22 cellular contexts compared by ENCODE assay signal in genomic region chr12:108295631-108296030, GRCh38. TPM values are rescaled to one million over a fixed set of nuclear protein-coding genes. Genes with fewer than 3 reads are reported as not detected.
"Had no signal": no experiment of that assay in that cellular context is flagged by ENCODE, and none has a peak within 500 bp of the region (broad histone marks: within the 10 kb centered on the region; RNA-seq: fewer than 3 reads in every experiment).

No MANE protein-coding gene starts in this region.

- DNase-seq: activated CD4-positive, alpha-beta T cell treated with anti-CD3 and anti-CD28 coated beads, Interleukin-2, amount 50 U/mL, for 48 hours; activated effector memory CD4-positive, alpha-beta T cell treated with Interleukin-2 at 50 U/mL for 16 hours; activated T-cell treated with anti-CD3 and anti-CD28 coated beads, Interleukin-2, amount 50 U/mL, for 4 hours; foreskin melanocyte; heart right ventricle; islet precursor cell; naive thymus-derived CD8-positive, alpha-beta T cell; ovary; stimulated activated CD4-positive, alpha-beta T cell treated with anti-CD3 and anti-CD28 coated beads, Interleukin-4, amount 100 ng/mL, for 24 hours; stimulated activated CD8-positive, alpha-beta memory T cell treated with anti-CD3 and anti-CD28 coated beads, Interleukin-4, amount 100 ng/mL, for 48 hours; stimulated activated naive CD4-positive, alpha-beta T cell treated with Interleukin-2 at 50 U/mL for 16 hours; WERI-Rb-1 had no signal

- H3K4me1 ChIP-seq: adrenal gland had no signal

- ATAC-seq: activated T-cell treated with anti-CD3 and anti-CD28 coated beads, Interleukin-2, amount 50 U/mL, for 4 hours; left lobe of liver; naive thymus-derived CD8-positive, alpha-beta T cell had no signal

- H3K4me3 Mint-ChIP-seq: activated naive CD4-positive, alpha-beta T cell treated with anti-CD3 and anti-CD28 coated beads, Interleukin-2, amount 50 U/mL, for 24 hours; activated T-cell treated with anti-CD3 and anti-CD28 coated beads, Interleukin-2, amount 50 U/mL, for 4 hours; memory B cell; naive thymus-derived CD8-positive, alpha-beta T cell; T-helper 1 cell treated with Interleukin-12 subunit alpha and Interleukin-12 subunit beta and Interleukin-4 antibody, amounts not matched to agents 30 μg/mL and 1 μg/mL, for 36 hours; type B pancreatic cell had no signal

- H3K27ac ChIP-seq: cardiac muscle cell, ovary, suprapubic skin, WERI-Rb-1 had no signal

- H3K36me3 ChIP-seq: adrenal gland, cardiac muscle cell, ovary, suprapubic skin, WERI-Rb-1 had no signal

- H3K27me3 Mint-ChIP-seq: activated naive CD4-positive, alpha-beta T cell treated with anti-CD3 and anti-CD28 coated beads, Interleukin-2, amount 50 U/mL, for 24 hours had no signal

- H3K4me3 ChIP-seq: adrenal gland, cardiac muscle cell, heart right ventricle, ovary, skin epidermis, suprapubic skin had no signal

- H3K36me3 Mint-ChIP-seq: activated naive CD4-positive, alpha-beta T cell treated with anti-CD3 and anti-CD28 coated beads, Interleukin-2, amount 50 U/mL, for 24 hours; memory B cell; naive thymus-derived CD8-positive, alpha-beta T cell; type B pancreatic cell had no signal

- H3K27ac Mint-ChIP-seq: activated naive CD4-positive, alpha-beta T cell treated with anti-CD3 and anti-CD28 coated beads, Interleukin-2, amount 50 U/mL, for 24 hours; memory B cell; T-helper 1 cell treated with Interleukin-12 subunit alpha and Interleukin-12 subunit beta and Interleukin-4 antibody, amounts not matched to agents 30 μg/mL and 1 μg/mL, for 36 hours; type B pancreatic cell had no signal

- H3K9me3 Mint-ChIP-seq: activated naive CD4-positive, alpha-beta T cell treated with anti-CD3 and anti-CD28 coated beads, Interleukin-2, amount 50 U/mL, for 24 hours; activated T-cell treated with anti-CD3 and anti-CD28 coated beads, Interleukin-2, amount 50 U/mL, for 4 hours; T-helper 1 cell treated with Interleukin-12 subunit alpha and Interleukin-12 subunit beta and Interleukin-4 antibody, amounts not matched to agents 30 μg/mL and 1 μg/mL, for 36 hours; type B pancreatic cell had no signal

- H3K9me3 ChIP-seq: adrenal gland, heart right ventricle, ovary, suprapubic skin had no signal

- H3K27me3 ChIP-seq: adrenal gland, cardiac muscle cell, ovary had no signal

RNA-seq across cellular contexts. Expression of gene CMKLR1, which starts 43.5 kb away (rescaled TPM):
- total RNA-seq: cardiac muscle cell, fibroblast of lung had no signal
